ENCODE assay signal across 12 cellular contexts in genomic region chr2:173086518-173087213, GRCh38. TPM values are rescaled to one million over a fixed set of nuclear protein-coding genes. Genes with fewer than 3 reads are reported as not detected.
A peak's percentile ranks its signal among the peaks of the same experiment; 100 is the strongest.
DNase-seq lines count a peak whose midpoint lies in the region; ATAC-seq, FAIRE-seq and TF ChIP-seq lines count a peak whose summit lies in the region.
"Had no signal": no experiment of that assay in that cellular context is flagged by ENCODE, and none has a peak within 500 bp of the region (broad histone marks: within the 10 kb centered on the region; RNA-seq: fewer than 3 reads in every experiment).

No MANE protein-coding gene starts in this region.

- H3F3A ChIP-seq in smooth muscle cell (ENCODE audit: low read depth), result peaks cover 9% of the 10 kb centered on the region

- H3K4me1 ChIP-seq in keratinocyte (ENCODE audit: control insufficient read depth, extremely low read depth, insufficient read depth, low read length) (peaks cover 18% of the 10 kb centered on the region), smooth muscle cell (ENCODE audit: low read depth) (peaks cover 17% of the 10 kb centered on the region)

- DNase-seq in ELR (ENCODE audit: low read depth), result peak; percentile 51
- no peak for DNase-seq in brain microvascular endothelial cell
- no peak for DNase-seq in keratinocyte (ENCODE audit: low read depth, low spot score)
- no peak for DNase-seq in smooth muscle cell (lab: John Stamatoyannopoulos, UW; ENCODE audit: unreplicated experiment)
- DNase-seq in NCI-H2171 (lab: John Stamatoyannopoulos, UW), result no peak
- DNase-seq in HK-2 (ENCODE audit: unreplicated experiment), result no peak
- DNase-seq: activated T-cell treated with anti-CD3 and anti-CD28 coated beads for 4 hours, GF-D8, KG1, NCI-H2029 had no signal

- ATAC-seq in HG02588 (IDR thresholded peaks at IDR 0.05; ENCODE audit: unreplicated experiment) (no peak), GM21528 (IDR thresholded peaks at IDR 0.05; ENCODE audit: low FRiP score, unreplicated experiment) (no peak)

- H3K36me3 ChIP-seq in brain microvascular endothelial cell (replicated peaks) (no peaks in the 10 kb centered on the region), keratinocyte (ENCODE audit: control insufficient read depth in 2 of 2, extremely low read depth in 1 of 2, insufficient read depth in 2 of 2, low read length in 2 of 2) (peaks cover 2 to 10% of the 10 kb centered on the region in 2 experiments), smooth muscle cell (ENCODE audit: low read depth) (no peaks in the 10 kb centered on the region)

- in situ Hi-C loops in brain microvascular endothelial cell (cut with HindIII; ENCODE audit: low pct_ligation_motif_present, low sequenced_read_pairs), result no loop called here

- peak; percentile 81 for FAIRE-seq in keratinocyte (lab: Jason Lieb, UNC)

- H4K20me1 ChIP-seq in keratinocyte (ENCODE audit: control insufficient read depth, extremely low read depth, insufficient read depth, low read length), result peaks cover 4% of the 10 kb centered on the region
- H4K20me1 ChIP-seq in smooth muscle cell (ENCODE audit: low read depth), result peaks cover 8% of the 10 kb centered on the region

- peaks cover 68% of the 10 kb centered on the region for H3K79me2 ChIP-seq in keratinocyte (ENCODE audit: control insufficient read depth, insufficient read depth, low read length)
- H3K79me2 ChIP-seq in smooth muscle cell (ENCODE audit: low read depth), result peaks cover 57% of the 10 kb centered on the region

- H3K9ac ChIP-seq in keratinocyte (ENCODE audit: control insufficient read depth, extremely low read depth, insufficient read depth, low read length), result peak overlapping the region; percentile 39
- H3K9ac ChIP-seq in smooth muscle cell (ENCODE audit: low read depth), result no peak overlapping the region

- H3K4me3 ChIP-seq in brain microvascular endothelial cell (ENCODE audit: low read depth, low read length) (no peak overlapping the region), keratinocyte (ENCODE audit: control insufficient read depth in 2 of 3, extremely low read depth in 1 of 3, insufficient read depth in 2 of 3, low read depth in 1 of 3, low read length in 3 of 3) (peak overlapping the region in 1 of 3 experiments; percentile 7), smooth muscle cell (no peak overlapping the region)

- H3K27ac ChIP-seq in brain microvascular endothelial cell, result peak overlapping the region; percentile 38
- peak overlapping the region; percentile 37 for H3K27ac ChIP-seq in keratinocyte (ENCODE audit: control insufficient read depth, insufficient read depth, low read length)
- peak overlapping the region; percentile 22 for H3K27ac ChIP-seq in smooth muscle cell (ENCODE audit: low read depth)

- no peaks in the 10 kb centered on the region for H3K9me1 ChIP-seq in keratinocyte (ENCODE audit: control insufficient read depth, extremely low read depth, insufficient read depth, low read length)

- H3K4me2 ChIP-seq in keratinocyte (ENCODE audit: control insufficient read depth, extremely low read depth, insufficient read depth, low read depth, low read length), result peak overlapping the region; percentile 59
- peak overlapping the region; percentile 29 for H3K4me2 ChIP-seq in smooth muscle cell

- H3K9me3 ChIP-seq in keratinocyte (ENCODE audit: control insufficient read depth, low read depth, low read length) (no peaks in the 10 kb centered on the region), smooth muscle cell (replicated peaks; ENCODE audit: low read depth) (no peaks in the 10 kb centered on the region)

- 92% methylated on average over 2 of the region's 2 CpGs for WGBS in smooth muscle cell (ENCODE audit: low lambda C conversion rate)

- TF ChIP-seq CTCF in brain microvascular endothelial cell (IDR thresholded peaks at IDR 0.05; ENCODE audit: low read depth, low read length, missing control alignments) (no peak), keratinocyte (optimal IDR thresholded peaks at IDR 0.05 in 1 of 3, IDR thresholded peaks at IDR 0.05 in 1 of 3, conservative IDR thresholded peaks at IDR 0.05 in 1 of 3; ENCODE audit: extremely low read depth in 1 of 3, insufficient read depth in 2 of 3, low read length in 3 of 3) (no peak), smooth muscle cell (IDR thresholded peaks at IDR 0.05; ENCODE audit: borderline replicate concordance, insufficient read depth, poor library complexity, severe bottlenecking) (no peak)

- H2AFZ ChIP-seq in keratinocyte (ENCODE audit: control insufficient read depth, low read length) (no peak overlapping the region), smooth muscle cell (ENCODE audit: low read depth) (no peak overlapping the region)

- H3K27me3 ChIP-seq in brain microvascular endothelial cell (replicated peaks), result no peaks in the 10 kb centered on the region
- H3K27me3 ChIP-seq in keratinocyte (ENCODE audit: control insufficient read depth, extremely low read depth, insufficient read depth, low read length), result no peaks in the 10 kb centered on the region
- H3K27me3 ChIP-seq in smooth muscle cell (ENCODE audit: low read depth), result no peaks in the 10 kb centered on the region

- dilution Hi-C loops in keratinocyte (cut with MboI; ENCODE audit: extremely low pct_ligation_motif_present, low sequenced_read_pairs), result no loop called here

RNA-seq across cellular contexts. Expression of gene MAP3K20, which starts 11.0 kb away (rescaled TPM):
- polyA plus RNA-seq in keratinocyte (23.9 to 31.7 TPM (median 28.1 TPM) in 3 replicates), smooth muscle cell (20.8 and 25.8 TPM in 2 replicates)
- 16.6 TPM for polyA plus RNA-seq in keratinocyte (2011; ENCODE audit: low read depth)
- polyA plus RNA-seq in keratinocyte (2011; cell fraction: cytosol; rRNA removed), result 18.3 and 35.3 TPM in 2 replicates
- 21.7 and 21.9 TPM in 2 replicates for polyA plus RNA-seq in keratinocyte (2011; cell fraction: nucleus; rRNA removed)
- 17.5 and 24.7 TPM in 2 replicates for polyA plus RNA-seq in keratinocyte (2012; ENCODE audit: low replicate concordance)
- polyA minus RNA-seq in keratinocyte, result 8.5 to 72.1 TPM (median 43.9 TPM) in 3 replicates
- 59.5 TPM for polyA minus RNA-seq in keratinocyte (2011; cell fraction: cytosol; rRNA and poly(A)+ RNA removed)
- polyA minus RNA-seq in keratinocyte (2011; cell fraction: nucleus; rRNA and poly(A)+ RNA removed), result 16.7 and 40.3 TPM in 2 replicates
- 29.2 and 35.1 TPM in 2 replicates for total RNA-seq in smooth muscle cell
